Comparison of ENCODE assay signal across 8 cellular contexts in the genomic region with DNA sequence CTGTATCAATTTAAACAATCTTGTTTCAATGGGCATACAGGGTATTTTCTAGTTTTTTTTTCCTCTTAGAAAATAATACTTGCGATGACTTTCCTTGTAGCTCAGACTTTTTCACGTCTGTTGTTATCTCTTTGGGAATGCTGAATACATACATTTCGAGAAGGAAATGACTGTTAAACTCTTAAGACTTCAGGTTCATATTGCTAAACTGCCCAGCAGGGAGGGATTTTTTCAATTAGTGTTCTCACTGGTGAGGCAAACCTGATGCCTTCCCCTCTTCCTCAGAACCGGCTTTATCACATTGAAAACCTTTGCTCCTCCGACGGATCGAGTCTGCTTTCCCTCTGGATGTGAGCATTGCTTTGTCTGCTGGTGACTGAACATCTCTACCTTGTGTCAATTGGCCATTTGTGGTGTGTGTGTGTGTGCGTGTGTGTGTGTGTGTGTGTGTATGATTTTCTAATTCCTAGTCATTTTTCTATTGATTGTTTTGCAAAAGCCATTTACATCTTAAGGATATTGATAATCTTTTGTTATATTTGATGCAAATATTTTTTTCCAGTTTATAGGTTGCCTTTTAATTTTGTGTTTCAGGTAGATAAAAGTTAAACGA. TPM values are rescaled to one million over a fixed set of nuclear protein-coding genes. Genes with fewer than 3 reads are reported as not detected.
DNase-seq lines count a peak whose midpoint lies in the region; ATAC-seq and TF ChIP-seq lines count a peak whose summit lies in the region.

No MANE protein-coding gene starts in this region.

- DNase-seq in AG08396 (ENCODE audit: low spot score) (peak; percentile 3), HEK293T (ENCODE audit: extremely low spot score) (no peak), foreskin fibroblast (peak in 1 of 2 donors; percentile 76), sigmoid colon (peak; percentile 69), NCI-H446 (lab: John Stamatoyannopoulos, UW) (no peak)
- no peak for DNase-seq in activated CD4-positive, alpha-beta T cell treated with anti-CD3 and anti-CD28 coated beads, Interleukin-2, amount 10 ng/mL, durations not matched to agents 7 days and 5 days

- H3K27me3 Mint-ChIP-seq in activated CD4-positive, alpha-beta T cell treated with anti-CD3 and anti-CD28 coated beads, Interleukin-2, amount 10 ng/mL, durations not matched to agents 7 days and 5 days = no peaks in the 10 kb centered on the region

- H3K4me3 ChIP-seq in foreskin fibroblast (ENCODE audit: low read depth in 1 of 2, low read length in 2 of 2) (peak overlapping the region; percentile 77 to 82), sigmoid colon (peak overlapping the region; percentile 14 to 88 (median 75))

- intact Hi-C loops in sigmoid colon (cut with DNase I) = no loop called here

- TF ChIP-seq POLR2A in sigmoid colon (IDR thresholded peaks at IDR 0.05) = peak in 1 of 2 donors; percentile 61

- H3K4me1 Mint-ChIP-seq in activated CD4-positive, alpha-beta T cell treated with anti-CD3 and anti-CD28 coated beads, Interleukin-2, amount 10 ng/mL, durations not matched to agents 7 days and 5 days = peaks cover 74% of the 10 kb centered on the region

- ATAC-seq in GM19467 (IDR thresholded peaks at IDR 0.05; ENCODE audit: unreplicated experiment) (no peak), HG03457 (IDR thresholded peaks at IDR 0.05; ENCODE audit: unreplicated experiment) (no peak)

- H3K4me1 ChIP-seq in sigmoid colon = peaks cover 0 to 80% (median 77%) of the 10 kb centered on the region in 4 donors

- 13 to 27% methylated on average over 9 of the region's 9 CpGs for WGBS in sigmoid colon, 2 donors

- POLR2A ChIA-PET in HEK293T (lab: Yijun Ruan, JAX) = interaction anchor here (1.3 to 16.9 kb wide), 5 partner anchors 12 to 69 kb away, joined by 3 to 1436 read pairs (median 5); a partner anchor contains a TSS
- POLR2A ChIA-PET in activated CD4-positive, alpha-beta T cell treated with anti-CD3 and anti-CD28 coated beads, Interleukin-2, amount 10 ng/mL, durations not matched to agents 7 days and 5 days (lab: Charles Lee) = interaction anchor here (0.8 to 14.2 kb wide), 4 partner anchors 9 to 74 kb away, joined by 3 to 781 read pairs (median 4); a partner anchor contains a TSS

- H3K4me3 Mint-ChIP-seq in activated CD4-positive, alpha-beta T cell treated with anti-CD3 and anti-CD28 coated beads, Interleukin-2, amount 10 ng/mL, durations not matched to agents 7 days and 5 days = peak overlapping the region; percentile 91

- peak overlapping the region; percentile 97 for H3K27ac Mint-ChIP-seq in activated CD4-positive, alpha-beta T cell treated with anti-CD3 and anti-CD28 coated beads, Interleukin-2, amount 10 ng/mL, durations not matched to agents 7 days and 5 days

- peaks cover 74% of the 10 kb centered on the region for H3K36me3 Mint-ChIP-seq in activated CD4-positive, alpha-beta T cell treated with anti-CD3 and anti-CD28 coated beads, Interleukin-2, amount 10 ng/mL, durations not matched to agents 7 days and 5 days (ENCODE audit: low read depth)

- H3K36me3 ChIP-seq in sigmoid colon = peaks cover 11 to 64% (median 30%) of the 10 kb centered on the region in 4 donors

- TF ChIP-seq CTCF in foreskin fibroblast (IDR thresholded peaks at IDR 0.05; ENCODE audit: low read depth, low read length) = no peak
- TF ChIP-seq CTCF in sigmoid colon (IDR thresholded peaks at IDR 0.05) = no peak

- CTCF ChIA-PET in HEK293T (lab: Yijun Ruan, JAX) = interaction anchor here (0.7 kb wide), 1 partner anchor 13 kb away, joined by 6 read pairs; no protein-coding TSS in a partner anchor
- CTCF ChIA-PET in activated CD4-positive, alpha-beta T cell treated with anti-CD3 and anti-CD28 coated beads, Interleukin-2, amount 10 ng/mL, durations not matched to agents 7 days and 5 days (lab: Charles Lee) = interaction anchor here (1.0 to 1.2 kb wide), 2 partner anchors 14 to 68 kb away, joined by 3 to 4 read pairs; no protein-coding TSS in a partner anchor

- peak overlapping the region; percentile 97 to 100 (median 100) for H3K27ac ChIP-seq in sigmoid colon

- H3K9me3 ChIP-seq in sigmoid colon = no peaks in the 10 kb centered on the region

- H3K9me3 Mint-ChIP-seq in activated CD4-positive, alpha-beta T cell treated with anti-CD3 and anti-CD28 coated beads, Interleukin-2, amount 10 ng/mL, durations not matched to agents 7 days and 5 days = no peaks in the 10 kb centered on the region

- TF ChIP-seq EP300 in sigmoid colon (IDR thresholded peaks at IDR 0.05) = no peak

- no peaks in the 10 kb centered on the region for H3K27me3 ChIP-seq in sigmoid colon

TF ChIP-seq in HEK293T, 16 proteins besides CTCF, POLR2A, EP300 and RAD21:
- 0 out of 2 replicates have a peak, but pooled peaks have one; percentile 12 for TF ChIP-seq L3MBTL2 (conservative IDR thresholded peaks at IDR 0.05)
- no peak for TF ChIP-seq HDGF (IDR thresholded peaks at IDR 0.05; ENCODE audit: borderline replicate concordance)

RNA-seq across cellular contexts. Expression of a gene that starts 6.6 kb away (rescaled TPM):
- 100 to 1,000 TPM; 463 to 610 TPM for total RNA-seq in activated CD4-positive, alpha-beta T cell treated with anti-CD3 and anti-CD28 coated beads, Interleukin-2, amount 10 ng/mL, durations not matched to agents 7 days and 5 days
- 100 to 1,000 TPM; 142 to 573 (median 268) TPM for total RNA-seq in sigmoid colon
- 100 to 1,000 TPM in 1 of 3 donors, 10 to 100 TPM in 2; 26.8 to 587 (median 78.7) TPM for polyA plus RNA-seq in sigmoid colon

RNA-seq across cellular contexts. Expression of a gene that starts 42.7 kb away (rescaled TPM):
- 10 to 100 TPM; 49.5 to 52.1 TPM for total RNA-seq in activated CD4-positive, alpha-beta T cell treated with anti-CD3 and anti-CD28 coated beads, Interleukin-2, amount 10 ng/mL, durations not matched to agents 7 days and 5 days
- total RNA-seq in sigmoid colon = 10 to 100 TPM; 10.7 to 27.5 (median 15.6) TPM
- 10 to 100 TPM; 21.6 to 29.0 (median 25.2) TPM for polyA plus RNA-seq in sigmoid colon

RNA-seq across cellular contexts. Expression of a gene that starts 46.7 kb away (rescaled TPM):
- 10 to 100 TPM; 40.9 TPM for total RNA-seq in activated CD4-positive, alpha-beta T cell treated with anti-CD3 and anti-CD28 coated beads, Interleukin-2, amount 10 ng/mL, durations not matched to agents 7 days and 5 days
- total RNA-seq in sigmoid colon = 1 to 10 TPM; 2.5 to 8.9 (median 6.0) TPM
- polyA plus RNA-seq in sigmoid colon = 10 to 100 TPM in 1 of 3 donors, 1 to 10 TPM in 2; 1.2 to 12.8 (median 2.5) TPM

Comparison
In these comparisons a context has a peak if more than half of its experiments do, and no peak if none do; other contexts are left out.
1. DNase-seq: peak in AG08396 (single experiment) and sigmoid colon (single experiment); none in HEK293T (single experiment), activated CD4-positive, alpha-beta T cell treated with anti-CD3 and anti-CD28 coated beads, Interleukin-2, amount 10 ng/mL, durations not matched to agents 7 days and 5 days (single experiment) and NCI-H446 (0 of 2).
2. RNA of a gene that starts 46.7 kb away (total RNA-seq): 40.9 TPM in activated CD4-positive, alpha-beta T cell treated with anti-CD3 and anti-CD28 coated beads, Interleukin-2, amount 10 ng/mL, durations not matched to agents 7 days and 5 days; 2.5 to 8.9 TPM in sigmoid colon; every median in the first group is over 4 times any median in the second.